In the genomic region with DNA sequence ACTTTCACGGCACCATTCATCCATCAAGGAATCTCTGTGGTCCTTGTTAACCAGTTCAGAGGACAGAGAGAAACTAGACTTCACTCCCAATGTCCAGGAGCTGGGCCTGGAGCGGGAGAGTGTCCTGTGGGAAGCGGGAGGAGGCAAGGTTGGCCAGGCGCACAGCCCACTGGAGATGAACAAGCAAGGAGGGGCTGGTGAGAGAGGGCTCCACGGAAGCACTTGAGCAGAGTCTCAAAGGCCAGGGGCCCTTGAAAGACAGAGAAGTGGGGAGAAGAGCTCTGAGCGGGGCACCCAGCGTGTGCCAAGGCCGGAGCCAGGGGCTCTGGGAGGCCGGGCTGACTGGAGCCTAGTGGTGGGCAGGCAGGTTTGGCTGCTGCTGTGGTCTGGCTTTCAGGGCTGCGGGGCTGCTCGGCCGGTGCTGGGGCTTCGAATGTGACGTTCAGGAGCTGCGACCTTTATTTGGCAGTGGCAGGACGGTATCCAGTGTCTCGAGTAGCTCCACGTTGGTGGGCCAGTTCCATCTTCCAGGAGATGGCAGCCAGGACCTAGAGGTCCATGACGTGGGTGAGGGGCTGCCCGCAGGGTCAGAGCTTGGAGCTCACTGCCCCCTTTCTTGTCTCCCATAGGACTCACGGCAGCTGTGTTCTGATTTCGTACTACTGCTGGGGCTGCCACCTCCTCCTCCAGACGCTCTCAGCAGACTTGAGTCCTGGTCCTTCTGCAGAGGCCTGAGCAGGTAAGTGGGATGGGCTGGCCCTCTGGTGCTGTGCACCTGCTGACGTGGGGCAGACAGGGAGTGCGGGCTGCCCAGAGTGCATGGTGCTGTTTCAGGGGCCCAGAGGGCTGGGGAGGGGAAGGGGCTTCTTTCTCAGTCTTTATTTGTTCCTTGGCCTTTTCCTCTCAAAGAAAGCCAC, we compare ENCODE assay signal across 27 cellular contexts. TPM values are rescaled to one million over a fixed set of nuclear protein-coding genes. Genes with fewer than 3 reads are reported as not detected.
DNase-seq lines count a peak whose midpoint lies in the region; ATAC-seq, FAIRE-seq and TF ChIP-seq lines count a peak whose summit lies in the region.
"Had no signal": no experiment of that assay in that cellular context is flagged by ENCODE, and none has a peak within 500 bp of the region (broad histone marks: within the 10 kb centered on the region; RNA-seq: fewer than 3 reads in every experiment).

No MANE protein-coding gene starts in this region.

- dilution Hi-C loops in IMR-90 (cut with HindIII; ENCODE audit: low sequenced_read_pairs, unreplicated experiment) = no loop called here

- H2BK20ac ChIP-seq in IMR-90 (ENCODE audit: low read depth, low read length) (no peak overlapping the region), H1 (ENCODE audit: low read length) (no peak overlapping the region)

- H3K36me3 ChIP-seq in BLaER1 treated with 17β-estradiol and CSF1 and Interleukin-3, amounts not matched to agents 10 nM and 100 nM = peaks cover 51 to 89% (median 61%) of the 10 kb centered on the region in 11 experiments
- H3K36me3 ChIP-seq in IMR-90 (ENCODE audit: control insufficient read depth, insufficient read depth, low read length) = peaks cover 56% of the 10 kb centered on the region
- peaks cover 2 to 11% (median 3%) of the 10 kb centered on the region in 4 experiments; a peak in 4 of 8 replicates for H3K36me3 ChIP-seq in H1 (ENCODE audit: control insufficient read depth in 2 of 4, insufficient read depth in 4 of 4, low read length in 3 of 4)
- peaks cover 30 to 78% of the 10 kb centered on the region in 2 donors for H3K36me3 ChIP-seq in neuronal stem cell (replicated peaks in 1 of 2; ENCODE audit: control insufficient read depth in 2 of 2, insufficient read depth in 2 of 2, low read length in 2 of 2)

- peak overlapping the region in 5 of 11 experiments; percentile 12 to 42 (median 21); a peak in 7 of 22 replicates for H3K27ac ChIP-seq in BLaER1 treated with 17β-estradiol and CSF1 and Interleukin-3, amounts not matched to agents 10 nM and 100 nM
- H3K27ac ChIP-seq in IMR-90 (ENCODE audit: insufficient read depth, low read length) (no peak overlapping the region), H1 (ENCODE audit: low read depth, low read length) (no peak overlapping the region), neuronal stem cell (replicated peaks; ENCODE audit: low read length) (no peak overlapping the region)
- H3K27ac ChIP-seq: coronary artery, parathyroid adenoma, tibial artery had no signal

- H3K4ac ChIP-seq in IMR-90 (ENCODE audit: low read depth, low read length) = peak overlapping the region; percentile 38; the same call in 1 of the 2 replicates
- no peak overlapping the region for H3K4ac ChIP-seq in H1 (replicated peaks; ENCODE audit: insufficient read length, low read depth, low read length)
- H3K4ac ChIP-seq in neuronal stem cell (ENCODE audit: low read length) = no peak overlapping the region

- no peak overlapping the region for H4K5ac ChIP-seq in IMR-90 (ENCODE audit: low read depth, low read length)
- H4K5ac ChIP-seq in H1 (ENCODE audit: insufficient read length, low read depth, low read length) = no peak overlapping the region

- DNase-seq in IMR-90 = no peak
- no peak for DNase-seq in H1 (ENCODE audit: low read depth in 1 of 2, low spot score in 2 of 2)
- no peak for DNase-seq in neuronal stem cell (ENCODE audit: low spot score)
- DNase-seq: activated CD8-positive, alpha-beta memory T cell treated with anti-CD3 and anti-CD28 coated beads, Interleukin-2, amount 50 U/mL, for 48 hours; activated CD8-positive, alpha-beta T cell treated with anti-CD3 and anti-CD28 coated beads for 36 hours; activated naive CD4-positive, alpha-beta T cell treated with anti-CD3 and anti-CD28 coated beads, Interleukin-2, amount 50 U/mL, for 16 hours; amniotic stem cell; COR-L47; DMS79; effector memory CD8-positive, alpha-beta T cell; kidney; mucosa of descending colon; NCI-H1048; NCI-H1694; SIG-M5; stimulated activated CD4-positive, alpha-beta T cell treated with anti-CD3 and anti-CD28 coated beads, Interleukin-2, amount 100 ng/mL, for 24 hours; tibial artery had no signal

- peaks cover 0 to 49% of the 10 kb centered on the region in 2 experiments; a peak in 2 of 4 replicates for H3K79me2 ChIP-seq in H1 (ENCODE audit: control insufficient read depth in 1 of 2, insufficient read depth in 2 of 2, low read length in 2 of 2)

- CTCF ChIA-PET in IMR-90 (lab: Yijun Ruan, JAX) (interaction anchor here (0.5 kb wide), 1 partner anchor 171 kb away, joined by 3 read pairs; no protein-coding TSS in a partner anchor), H1 (lab: Charles Lee; ENCODE audit: partially characterized antibody) (interaction anchor here (0.7 to 7.6 kb wide), 7 partner anchors 9 to 229 kb away, joined by 3 to 51 read pairs (median 4); partner anchors contain the start of gene PPIF)

- POLR2A ChIA-PET in IMR-90 (lab: Charles Lee; ENCODE audit: unreplicated experiment) (no interaction called here), H1 (lab: Charles Lee; ENCODE audit: partially characterized antibody) (interaction anchor here (1.8 kb wide), 1 partner anchor 11 kb away, joined by 6 read pairs; no protein-coding TSS in a partner anchor)

- H3K79me1 ChIP-seq in IMR-90 (ENCODE audit: low read depth in 1 of 2, low read length in 2 of 2) (peaks cover 48 to 100% of the 10 kb centered on the region in 2 experiments), H1 (ENCODE audit: low read depth, low read length) (peaks cover 16% of the 10 kb centered on the region; the same call in 1 of the 2 replicates), neuronal stem cell (ENCODE audit: low read depth, low read length) (peaks cover 20% of the 10 kb centered on the region)

- H4K20me1 ChIP-seq in BLaER1 treated with 17β-estradiol and CSF1 and Interleukin-3, amounts not matched to agents 10 nM and 100 nM = peaks cover 84 to 100% (median 99%) of the 10 kb centered on the region in 11 experiments
- H4K20me1 ChIP-seq in IMR-90 (ENCODE audit: insufficient read depth, low read length) (peaks cover 86% of the 10 kb centered on the region), H1 (replicated peaks in 1 of 2; ENCODE audit: control insufficient read depth in 1 of 2, insufficient read depth in 2 of 2, low read length in 2 of 2) (peaks cover 6 to 19% of the 10 kb centered on the region in 2 experiments)

- TF ChIP-seq POLR2A in IMR-90 (IDR thresholded peaks at IDR 0.05; ENCODE audit: low read depth, low read length) (no peak), H1 (IDR thresholded peaks at IDR 0.05; ENCODE audit: control extremely low read depth in 1 of 2, low read depth in 2 of 2, low read length in 2 of 2) (no peak)

- H3K9me3 ChIP-seq in BLaER1 treated with 17β-estradiol and CSF1 and Interleukin-3, amounts not matched to agents 10 nM and 100 nM (replicated peaks in 1 of 11) = no peaks in the 10 kb centered on the region
- H3K9me3 ChIP-seq in IMR-90 (ENCODE audit: control insufficient read depth, insufficient read depth, low read length) (no peaks in the 10 kb centered on the region), H1 (ENCODE audit: insufficient read depth in 2 of 2, low read depth in 1 of 2, low read length in 1 of 2) (no peaks in the 10 kb centered on the region), neuronal stem cell (replicated peaks in 1 of 2; ENCODE audit: control insufficient read depth in 2 of 2, insufficient read depth in 1 of 2, low read depth in 1 of 2, low read length in 2 of 2) (peaks cover 3 to 11% of the 10 kb centered on the region in 2 donors)
- H3K9me3 ChIP-seq: mucosa of descending colon, tibial artery had no signal

- no peak overlapping the region for H2BK15ac ChIP-seq in IMR-90 (ENCODE audit: low read depth, low read length)
- no peak overlapping the region for H2BK15ac ChIP-seq in H1 (ENCODE audit: low read length)
- H2BK15ac ChIP-seq in neuronal stem cell (ENCODE audit: low read length) = no peak overlapping the region

- in situ Hi-C loops in IMR-90 (cut with MboI; ENCODE audit: low sequenced_read_pairs) = no loop called here

- no peaks in the 10 kb centered on the region for H3K27me3 ChIP-seq in BLaER1 treated with 17β-estradiol and CSF1 and Interleukin-3, amounts not matched to agents 10 nM and 100 nM
- no peaks in the 10 kb centered on the region for H3K27me3 ChIP-seq in IMR-90 (ENCODE audit: control insufficient read depth, insufficient read depth, low read length)
- no peaks in the 10 kb centered on the region for H3K27me3 ChIP-seq in H1 (replicated peaks in 1 of 4; ENCODE audit: control insufficient read depth in 3 of 4, extremely low read depth in 1 of 4, insufficient read depth in 3 of 4, low read length in 3 of 4)
- H3K27me3 ChIP-seq in neuronal stem cell (ENCODE audit: control insufficient read depth in 3 of 3, insufficient read depth in 3 of 3, low read depth in 1 of 3, low read length in 3 of 3) = no peaks in the 10 kb centered on the region
- H3K27me3 ChIP-seq: tibial artery had no signal

- ATAC-seq in IMR-90 (ENCODE audit: low read depth) = no peak
- no peak for ATAC-seq in HG03159 (IDR thresholded peaks at IDR 0.05; ENCODE audit: unreplicated experiment)
- no peak for ATAC-seq in GM18867 (IDR thresholded peaks at IDR 0.05; ENCODE audit: unreplicated experiment)
- no peak for ATAC-seq in HG03175 (IDR thresholded peaks at IDR 0.05; ENCODE audit: unreplicated experiment)
- ATAC-seq: activated CD8-positive, alpha-beta T cell treated with anti-CD3 and anti-CD28 coated beads for 36 hours; effector memory CD8-positive, alpha-beta T cell; HCT116; mucosa of descending colon; Panc1 had no signal

- H3K23ac ChIP-seq in IMR-90 (ENCODE audit: low read depth, low read length) (no peak overlapping the region), H1 (ENCODE audit: insufficient read length) (no peak overlapping the region), neuronal stem cell (ENCODE audit: low read depth, low read length, poor library complexity) (peak overlapping the region; percentile 77)

- no peak for TF ChIP-seq CTCF in IMR-90 (conservative IDR thresholded peaks at IDR 0.05; ENCODE audit: low read depth, low read length)
- no peak for TF ChIP-seq CTCF in H1 (IDR thresholded peaks at IDR 0.05; ENCODE audit: control extremely low read depth in 1 of 3, insufficient read depth in 1 of 3, low read depth in 1 of 3, low read length in 3 of 3)

- H3K4me3 ChIP-seq in BLaER1 treated with 17β-estradiol and CSF1 and Interleukin-3, amounts not matched to agents 10 nM and 100 nM = no peak overlapping the region
- H3K4me3 ChIP-seq in IMR-90 (ENCODE audit: insufficient read depth, low read depth, low read length) (no peak overlapping the region), H1 (ENCODE audit: extremely low read depth in 1 of 4, insufficient read depth in 2 of 4, low read depth in 3 of 4, low read length in 4 of 4) (no peak overlapping the region), neuronal stem cell (ENCODE audit: low read length in 2 of 2) (no peak overlapping the region)
- H3K4me3 ChIP-seq: coronary artery, lung, mucosa of descending colon, tibial artery had no signal

- WGBS in IMR-90 (ENCODE audit: extremely low coverage in 2 of 2, insufficient read length in 1 of 2), 2 experiments = 90% methylated on average over 17 of the region's 25 CpGs; no CpG with 5 or more reads in 1 of the 2 experiments
- WGBS in H1 (ENCODE audit: extremely low coverage in 1 of 2, insufficient coverage in 1 of 2, insufficient read length in 1 of 2, insufficient replicate concordance in 2 of 2, low coverage in 1 of 2, low lambda C conversion rate in 2 of 2, missing lambda C conversion rate in 1 of 2), 2 experiments = 89% methylated on average over 25 of the region's 25 CpGs; no CpG with 5 or more reads in 1 of the 2 experiments
- WGBS in neuronal stem cell (ENCODE audit: extremely low coverage in 2 of 2, insufficient read length in 2 of 2, insufficient replicate concordance in 1 of 2), 2 donors = no CpG with 5 or more reads among the region's 25 CpGs

- H2AK9ac ChIP-seq in IMR-90 (replicated peaks; ENCODE audit: low read depth, low read length, poor library complexity) = no peak overlapping the region

- no TSS peak for BruUV-seq in IMR-90 (replicated peaks; lab: Mats Ljungman, UMichigan)

- no peaks in the 10 kb centered on the region for H3K23me2 ChIP-seq in H1 (ENCODE audit: low read depth, low read length)

- H3K18ac ChIP-seq in IMR-90 (ENCODE audit: low read depth, low read length) = no peak overlapping the region
- no peak overlapping the region for H3K18ac ChIP-seq in H1 (ENCODE audit: extremely low read depth, low read length)
- H3K18ac ChIP-seq in neuronal stem cell (ENCODE audit: low read length) = no peak overlapping the region

- peaks cover 38% of the 10 kb centered on the region for H3K9me1 ChIP-seq in IMR-90 (ENCODE audit: insufficient read depth, low read length)

- H4K8ac ChIP-seq in IMR-90 (ENCODE audit: low read depth in 2 of 2, low read length in 2 of 2) = no peak overlapping the region
- H4K8ac ChIP-seq in H1 (ENCODE audit: extremely low read depth, insufficient read depth, low read length) = no peak overlapping the region
- no peak overlapping the region for H4K8ac ChIP-seq in neuronal stem cell (ENCODE audit: low read depth, low read length)

- no peak for TF ChIP-seq RAD21 in IMR-90 (IDR thresholded peaks at IDR 0.05; ENCODE audit: low read length)
- TF ChIP-seq RAD21 in H1 (IDR thresholded peaks at IDR 0.05 in 1 of 2, conservative IDR thresholded peaks at IDR 0.05 in 1 of 2; ENCODE audit: low read depth in 2 of 2, low read length in 2 of 2) = no peak

- H3K14ac ChIP-seq in IMR-90 (replicated peaks; ENCODE audit: low read depth, low read length) (no peak overlapping the region), H1 (ENCODE audit: insufficient read length) (no peak overlapping the region), neuronal stem cell (ENCODE audit: low read length) (no peak overlapping the region)

- H2BK12ac ChIP-seq in H1 (ENCODE audit: low read depth, low read length) (no peak overlapping the region), neuronal stem cell (ENCODE audit: low read length) (no peak overlapping the region)

- H2AFZ ChIP-seq in IMR-90 (replicated peaks; ENCODE audit: low read length, poor library complexity) = no peak overlapping the region
- H2AFZ ChIP-seq in H1 (ENCODE audit: low read length) = no peak overlapping the region
- H2AFZ ChIP-seq in neuronal stem cell (ENCODE audit: low read length) = no peak overlapping the region
- H2AFZ ChIP-seq: parathyroid adenoma had no signal

- no peak overlapping the region; the same call in 1 of the 2 replicates for H2AK5ac ChIP-seq in IMR-90 (ENCODE audit: low read depth, low read length)
- peak overlapping the region; percentile 67; the same call in 1 of the 2 replicates for H2AK5ac ChIP-seq in H1 (ENCODE audit: low read depth, low read length)
- H2AK5ac ChIP-seq in neuronal stem cell (ENCODE audit: low read depth, low read length) = no peak overlapping the region

- no peak for TF ChIP-seq EP300 in H1 (IDR thresholded peaks at IDR 0.05; ENCODE audit: borderline replicate concordance in 1 of 2, low read depth in 2 of 2, low read length in 2 of 2)

- peak overlapping the region in 8 of 11 experiments; percentile 0 to 97 (median 88); a peak in 12 of 22 replicates for H3K4me2 ChIP-seq in BLaER1 treated with 17β-estradiol and CSF1 and Interleukin-3, amounts not matched to agents 10 nM and 100 nM
- H3K4me2 ChIP-seq in IMR-90 (ENCODE audit: low read depth, low read length) (no peak overlapping the region), H1 (ENCODE audit: insufficient read depth in 1 of 2, low read depth in 2 of 2, low read length in 2 of 2) (no peak overlapping the region), neuronal stem cell (ENCODE audit: insufficient read depth, low read length, poor library complexity, severe bottlenecking) (no peak overlapping the region)

- H2BK5ac ChIP-seq in IMR-90 (ENCODE audit: low read depth, low read length, poor library complexity, severe bottlenecking) (no peak overlapping the region), H1 (ENCODE audit: low read depth, low read length) (no peak overlapping the region), neuronal stem cell (ENCODE audit: low read length) (no peak overlapping the region)

- intact Hi-C loops in IMR-90 (cut with micrococcal nuclease) = no loop called here

- H3K9ac ChIP-seq in BLaER1 treated with 17β-estradiol and CSF1 and Interleukin-3, amounts not matched to agents 10 nM and 100 nM = peak overlapping the region in 3 of 11 experiments; percentile 12 to 31 (median 30); a peak in 3 of 22 replicates
- H3K9ac ChIP-seq in IMR-90 (ENCODE audit: low read depth, low read length) (no peak overlapping the region), H1 (replicated peaks in 1 of 4; ENCODE audit: extremely low read depth in 1 of 4, low read depth in 3 of 4, low read length in 3 of 4) (no peak overlapping the region), neuronal stem cell (ENCODE audit: low read depth, low read length, poor library complexity) (no peak overlapping the region)
- H3K9ac ChIP-seq: parathyroid adenoma had no signal

- H4K91ac ChIP-seq in IMR-90 (ENCODE audit: insufficient read depth, low read depth, low read length) (no peak overlapping the region), H1 (replicated peaks; ENCODE audit: insufficient read length, low read length) (no peak overlapping the region), neuronal stem cell (ENCODE audit: low read depth, low read length, poor library complexity) (no peak overlapping the region)

- peaks cover 53 to 91% (median 76%) of the 10 kb centered on the region in 10 experiments for H3K4me1 ChIP-seq in BLaER1 treated with 17β-estradiol and CSF1 and Interleukin-3, amounts not matched to agents 10 nM and 100 nM
- peaks cover 32% of the 10 kb centered on the region for H3K4me1 ChIP-seq in IMR-90 (ENCODE audit: control insufficient read depth, insufficient read depth, low read length)
- peaks cover 6 to 22% (median 15%) of the 10 kb centered on the region in 4 experiments for H3K4me1 ChIP-seq in H1 (replicated peaks in 1 of 4; ENCODE audit: control insufficient read depth in 3 of 4, insufficient read depth in 4 of 4, low read length in 3 of 4)
- H3K4me1 ChIP-seq in neuronal stem cell (ENCODE audit: control insufficient read depth in 2 of 2, insufficient read depth in 1 of 2, low read depth in 1 of 2, low read length in 2 of 2) = peaks cover 34% of the 10 kb centered on the region in 2 donors
- H3K4me1 ChIP-seq: parathyroid adenoma had no signal

- no peak overlapping the region for H2BK120ac ChIP-seq in IMR-90 (ENCODE audit: low read depth, low read length)
- H2BK120ac ChIP-seq in H1 (replicated peaks; ENCODE audit: low read depth, low read length) = no peak overlapping the region
- H2BK120ac ChIP-seq in neuronal stem cell (ENCODE audit: low read depth, low read length) = no peak overlapping the region

- FAIRE-seq in H1 (lab: Jason Lieb, UNC) = no peak
- FAIRE-seq: G401.6, kidney had no signal

- H3K56ac ChIP-seq in IMR-90 (ENCODE audit: extremely low read depth, insufficient read depth, low read length) (no peak overlapping the region), H1 (replicated peaks; ENCODE audit: insufficient read length, low read depth, low read length) (no peak overlapping the region)

RNA-seq across cellular contexts. Expression of gene ZMIZ1, which starts 49.8 kb away (rescaled TPM):
- total RNA-seq in IMR-90 (2012; rRNA removed) = 6.6 and 6.7 TPM in 2 replicates
- polyA plus RNA-seq in IMR-90 (2012; rRNA removed) = 43.2 and 48.7 TPM in 2 replicates
- polyA plus RNA-seq in IMR-90 (2012; cell fraction: cytosol; rRNA removed) = 39.5 and 51.2 TPM in 2 replicates
- 57.0 and 113 TPM in 2 replicates for polyA plus RNA-seq in IMR-90 (2012; cell fraction: nucleus; rRNA removed; ENCODE audit: low replicate concordance)
- 28.0 and 29.7 TPM in 2 replicates for total RNA-seq in H1 (2021; fragmentation: NEBNext Ultra II Directional; extraction: Animal tissue kit (Norgen Biotek cat#: 25700))
- polyA plus RNA-seq in H1 (2011; rRNA removed) = 8.1 and 17.1 TPM in 2 replicates
- polyA plus RNA-seq in H1 (2011; cell fraction: cytosol; rRNA removed) = 7.4 TPM
- polyA plus RNA-seq in H1 (2011; cell fraction: nucleus; rRNA removed) = 33.0 TPM
- 17.4 to 25.1 TPM (median 23.6 TPM) in 4 replicates for polyA plus RNA-seq in H1 (2012, experiment 1 of 2)
- 13.4 TPM for polyA plus RNA-seq in H1 (2012, experiment 2 of 2)
- 11.4 TPM for polyA plus RNA-seq in H1 (2013, experiment 1 of 2)
- 10.1 TPM for polyA plus RNA-seq in H1 (2013, experiment 2 of 2)
- 9.1 and 16.3 TPM in 2 replicates for polyA minus RNA-seq in H1 (2011; rRNA and poly(A)+ RNA removed)
- polyA minus RNA-seq in H1 (2011; cell fraction: cytosol; rRNA and poly(A)+ RNA removed) = 19.2 TPM
- polyA minus RNA-seq in H1 (2011; cell fraction: nucleus; rRNA and poly(A)+ RNA removed) = 24.4 TPM
- polyA plus RNA-seq in neuronal stem cell (2013, experiment 1 of 2) = 21.6 TPM
- polyA plus RNA-seq in neuronal stem cell (2013, experiment 2 of 2) = 24.3 TPM

Comparison
In these comparisons a context has a peak if more than half of its experiments do, and no peak if none do; other contexts are left out.
1. H3K4me2 ChIP-seq: peak in BLaER1 treated with 17β-estradiol and CSF1 and Interleukin-3, amounts not matched to agents 10 nM and 100 nM (8 of 11); none in IMR-90 (single experiment), H1 (0 of 2) and neuronal stem cell (single experiment).